Comparison of ENCODE assay signal across 32 cellular contexts in the genomic region with DNA sequence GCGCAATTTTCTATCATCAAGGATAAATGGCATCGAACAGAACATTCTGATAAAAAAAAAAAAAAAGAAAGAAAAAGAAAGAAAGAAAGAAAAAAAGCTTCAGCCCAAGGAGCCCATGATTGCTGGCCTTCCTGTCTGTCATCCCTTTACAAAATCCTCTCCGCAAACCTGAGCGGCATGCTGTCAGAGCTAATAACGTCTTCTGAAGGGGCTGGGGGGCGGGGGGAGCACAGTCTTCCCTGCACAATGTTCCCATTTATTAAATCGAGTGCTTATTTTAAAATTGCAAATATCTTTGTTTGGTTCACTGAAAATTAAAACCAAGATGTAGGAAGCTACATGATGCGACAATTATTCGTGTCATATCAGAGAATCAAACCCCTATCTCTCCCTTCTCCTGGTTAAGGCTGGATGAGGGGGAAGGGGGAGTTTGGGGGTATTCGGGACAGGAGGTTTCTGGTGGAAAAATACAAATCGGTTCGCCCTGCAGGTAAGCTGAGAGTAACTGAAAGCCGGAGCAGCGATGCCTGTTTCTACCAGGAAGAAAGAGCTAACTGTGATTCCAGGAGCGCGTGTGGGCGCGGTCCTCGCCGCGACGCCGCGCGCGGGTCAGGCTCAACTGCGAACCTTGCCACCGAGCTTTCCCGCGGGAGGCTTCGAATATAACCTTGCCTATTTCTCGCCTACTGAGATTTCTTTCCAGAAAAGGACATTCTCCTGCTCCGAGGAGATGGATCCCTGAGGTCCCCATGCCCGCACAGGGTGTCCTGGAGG. TPM values are rescaled to one million over a fixed set of nuclear protein-coding genes. Genes with fewer than 3 reads are reported as not detected.
DNase-seq lines count a peak whose midpoint lies in the region; ATAC-seq and TF ChIP-seq lines count a peak whose summit lies in the region.
"Had no signal": no experiment of that assay in that cellular context is flagged by ENCODE, and none has a peak within 500 bp of the region (broad histone marks: within the 10 kb centered on the region; RNA-seq: fewer than 3 reads in every experiment).

No MANE protein-coding gene starts in this region.

- H3K36me3 ChIP-seq in HUES64 (ENCODE audit: insufficient read depth, low read length) (no peaks in the 10 kb centered on the region), neuronal stem cell (replicated peaks in 1 of 2; ENCODE audit: control insufficient read depth in 2 of 2, insufficient read depth in 2 of 2, low read length in 2 of 2) (no peaks in the 10 kb centered on the region)
- H3K36me3 ChIP-seq: colonic mucosa, heart right ventricle, SJSA1, upper lobe of right lung had no signal

- no peak overlapping the region for H2BK15ac ChIP-seq in neuronal stem cell (ENCODE audit: low read length)

- H3K4me3 ChIP-seq in HUES64 (ENCODE audit: low read length) (peak overlapping the region; percentile 39), neuronal stem cell (ENCODE audit: low read length in 2 of 2) (no peak overlapping the region)
- H3K4me3 ChIP-seq: colonic mucosa, heart right ventricle, mucosa of descending colon, SJSA1, upper lobe of right lung had no signal

- H3K18ac ChIP-seq in neuronal stem cell (ENCODE audit: low read length): no peak overlapping the region

- no peak for ATAC-seq in GM21529 (IDR thresholded peaks at IDR 0.05; ENCODE audit: unreplicated experiment)
- ATAC-seq: heart right ventricle, left cardiac atrium, mucosa of descending colon, natural killer cell, upper lobe of right lung had no signal

- H3K4me2 ChIP-seq in neuronal stem cell (ENCODE audit: insufficient read depth, low read length, poor library complexity, severe bottlenecking): no peak overlapping the region

- TF ChIP-seq CTCF in GM10266 (IDR thresholded peaks at IDR 0.05; ENCODE audit: control insufficient read depth, insufficient read depth, low read depth, missing control alignments) (no peak), glutamatergic neuron (IDR thresholded peaks at IDR 0.05; ENCODE audit: partially characterized antibody, unreplicated experiment) (no peak)

- H3K27me3 ChIP-seq in HUES64 (ENCODE audit: insufficient read depth, low read length) (peaks cover 100% of the 10 kb centered on the region), neuronal stem cell (ENCODE audit: control insufficient read depth in 3 of 3, insufficient read depth in 3 of 3, low read depth in 1 of 3, low read length in 3 of 3) (peaks cover 38 to 98% (median 74%) of the 10 kb centered on the region in 3 experiments)
- H3K27me3 ChIP-seq: SJSA1 had no signal

- H3K14ac ChIP-seq in neuronal stem cell (ENCODE audit: low read length): no peak overlapping the region

- H3K27me3 Mint-ChIP-seq in glutamatergic neuron (ENCODE audit: unreplicated experiment): peaks cover 42% of the 10 kb centered on the region

- H3K9me3 ChIP-seq in HUES64 (ENCODE audit: insufficient read depth, low read depth, low read length) (no peaks in the 10 kb centered on the region), neuronal stem cell (replicated peaks in 1 of 2; ENCODE audit: control insufficient read depth in 2 of 2, insufficient read depth in 1 of 2, low read depth in 1 of 2, low read length in 2 of 2) (peaks cover 9 to 11% of the 10 kb centered on the region in 2 donors)
- H3K9me3 ChIP-seq: colonic mucosa, mucosa of descending colon, SJSA1, upper lobe of right lung had no signal

- no peak overlapping the region for H2AFZ ChIP-seq in neuronal stem cell (ENCODE audit: low read length)

- peaks cover 6% of the 10 kb centered on the region for H3K4me1 Mint-ChIP-seq in glutamatergic neuron (ENCODE audit: low read depth, unreplicated experiment)
- H3K4me1 Mint-ChIP-seq: activated CD4-positive, alpha-beta T cell treated with anti-CD3 and anti-CD28 coated beads, Interleukin-2, amount 10 ng/mL, durations not matched to agents 7 days and 5 days; immature natural killer cell had no signal

- H3K4me1 ChIP-seq in HUES64 (ENCODE audit: insufficient read depth, low read length): peaks cover 52% of the 10 kb centered on the region
- peaks cover 0 to 12% of the 10 kb centered on the region in 2 donors for H3K4me1 ChIP-seq in neuronal stem cell (ENCODE audit: control insufficient read depth in 2 of 2, insufficient read depth in 1 of 2, low read depth in 1 of 2, low read length in 2 of 2)
- H3K4me1 ChIP-seq: colonic mucosa, SJSA1, upper lobe of right lung had no signal

- peak overlapping the region; percentile 9 for H3K4me3 Mint-ChIP-seq in glutamatergic neuron (ENCODE audit: unreplicated experiment)
- H3K4me3 Mint-ChIP-seq: activated B cell treated with CpG ODN at 0.5 μM for 24 hours; activated CD4-positive, alpha-beta T cell treated with anti-CD3 and anti-CD28 coated beads, Interleukin-2, amount 10 ng/mL, durations not matched to agents 7 days and 5 days; activated naive CD8-positive, alpha-beta T cell treated with anti-CD3 and anti-CD28 coated beads for 36 hours; CD4-positive, alpha-beta T cell; natural killer cell had no signal

- no peak overlapping the region for H3K23ac ChIP-seq in neuronal stem cell (ENCODE audit: low read depth, low read length, poor library complexity)

- no peaks in the 10 kb centered on the region for H3K79me1 ChIP-seq in neuronal stem cell (ENCODE audit: low read depth, low read length)

- peak overlapping the region; percentile 59 for H2BK5ac ChIP-seq in neuronal stem cell (ENCODE audit: low read length)

- H2BK12ac ChIP-seq in neuronal stem cell (ENCODE audit: low read length): no peak overlapping the region

- H3K9ac ChIP-seq in HUES64 (ENCODE audit: low read depth, low read length) (no peak overlapping the region), neuronal stem cell (ENCODE audit: low read depth, low read length, poor library complexity) (no peak overlapping the region)

- H4K91ac ChIP-seq in neuronal stem cell (ENCODE audit: low read depth, low read length, poor library complexity): no peak overlapping the region

- WGBS in HUES64: under 1% methylated on average over 29 of the region's 34 CpGs
- no CpG with 5 or more reads among the region's 34 CpGs for WGBS in neuronal stem cell (ENCODE audit: extremely low coverage in 2 of 2, insufficient read length in 2 of 2, insufficient replicate concordance in 1 of 2), 2 donors

- no peak overlapping the region for H4K8ac ChIP-seq in neuronal stem cell (ENCODE audit: low read depth, low read length)

- no peak overlapping the region for H2AK5ac ChIP-seq in neuronal stem cell (ENCODE audit: low read depth, low read length)

- H3K4ac ChIP-seq in neuronal stem cell (ENCODE audit: low read length): no peak overlapping the region

- DNase-seq in GM10266 (ENCODE audit: extremely low spot score) (peak; percentile 14), glutamatergic neuron (no peak), neuronal stem cell (ENCODE audit: low spot score) (peak; percentile 12), NOMO-1 treated with DMSO at 0.1 percent for 48 hours (lab: John Stamatoyannopoulos, UW; ENCODE audit: unreplicated experiment) (no peak), DMS153 (lab: John Stamatoyannopoulos, UW) (no peak)
- DNase-seq: activated B cell treated with CpG ODN at 0.5 μM for 24 hours; activated CD4-positive, alpha-beta T cell treated with anti-CD3 and anti-CD28 coated beads, Interleukin-2, amount 10 ng/mL, durations not matched to agents 7 days and 5 days; activated naive CD8-positive, alpha-beta T cell treated with anti-CD3 and anti-CD28 coated beads for 36 hours; anterior cingulate cortex; CD4-positive, alpha-beta T cell; colonic mucosa; DND-41; effector memory CD4-positive, alpha-beta T cell; heart right ventricle; immature natural killer cell; left cardiac atrium; mucosa of descending colon; MV-4-11; natural killer cell; NCI-H446 treated with DMSO at 0.1 percent for 48 hours; RPMI8226; stimulated activated naive CD4-positive, alpha-beta T cell; upper lobe of right lung had no signal

- H2BK120ac ChIP-seq in neuronal stem cell (ENCODE audit: low read depth, low read length): no peak overlapping the region

- peaks cover 11% of the 10 kb centered on the region for H3K9me3 Mint-ChIP-seq in glutamatergic neuron (ENCODE audit: unreplicated experiment)
- H3K9me3 Mint-ChIP-seq: CD4-positive, alpha-beta T cell had no signal

- no peaks in the 10 kb centered on the region for H3K36me3 Mint-ChIP-seq in glutamatergic neuron (ENCODE audit: unreplicated experiment)

- no peak overlapping the region for H3K27ac Mint-ChIP-seq in glutamatergic neuron (ENCODE audit: unreplicated experiment)
- H3K27ac Mint-ChIP-seq: activated B cell treated with CpG ODN at 0.5 μM for 24 hours; activated CD4-positive, alpha-beta T cell treated with anti-CD3 and anti-CD28 coated beads, Interleukin-2, amount 10 ng/mL, durations not matched to agents 7 days and 5 days; activated naive CD8-positive, alpha-beta T cell treated with anti-CD3 and anti-CD28 coated beads for 36 hours; CD4-positive, alpha-beta T cell; IgD-negative memory B cell; immature natural killer cell; natural killer cell had no signal

- H3K27ac ChIP-seq in HUES64 (ENCODE audit: low read depth, low read length) (no peak overlapping the region), neuronal stem cell (replicated peaks; ENCODE audit: low read length) (no peak overlapping the region)
- H3K27ac ChIP-seq: colonic mucosa, heart right ventricle, SJSA1, upper lobe of right lung had no signal

RNA-seq across cellular contexts. Expression of gene DLX6, which starts 13.3 kb away (rescaled TPM):
- 0.10 TPM for polyA plus RNA-seq in HUES64 (2013, experiment 1 of 2)
- polyA plus RNA-seq in HUES64 (2013, experiment 2 of 2): not detected
- not detected for total RNA-seq in glutamatergic neuron (ENCODE audit: unreplicated experiment)
- polyA plus RNA-seq in neuronal stem cell (2013, experiment 1 of 2): 0.52 TPM
- 0.66 TPM for polyA plus RNA-seq in neuronal stem cell (2013, experiment 2 of 2)
- total RNA-seq: activated B cell treated with CpG ODN at 0.5 μM for 24 hours; activated CD4-positive, alpha-beta T cell treated with anti-CD3 and anti-CD28 coated beads, Interleukin-2, amount 10 ng/mL, durations not matched to agents 7 days and 5 days; activated CD8-positive, alpha-beta memory T cell treated with anti-CD3 and anti-CD28 coated beads for 36 hours; activated naive CD8-positive, alpha-beta T cell treated with anti-CD3 and anti-CD28 coated beads for 36 hours; CD4-positive, alpha-beta T cell; colonic mucosa; fibroblast of villous mesenchyme; heart right ventricle; lung microvascular endothelial cell; natural killer cell; OCI-LY7; skeletal muscle tissue; upper lobe of right lung had no signal
- polyA plus RNA-seq: heart right ventricle, IgD-negative memory B cell, immature natural killer cell had no signal

RNA-seq across cellular contexts. Expression of gene DLX5, which starts 32.6 kb away (rescaled TPM):
- polyA plus RNA-seq in HUES64 (2013, experiment 1 of 2): 1.0 TPM
- 0.57 TPM for polyA plus RNA-seq in HUES64 (2013, experiment 2 of 2)
- total RNA-seq in glutamatergic neuron (ENCODE audit: unreplicated experiment): not detected
- 5.1 TPM for polyA plus RNA-seq in neuronal stem cell (2013, experiment 1 of 2)
- polyA plus RNA-seq in neuronal stem cell (2013, experiment 2 of 2): 4.3 TPM
- total RNA-seq: activated B cell treated with CpG ODN at 0.5 μM for 24 hours; activated CD4-positive, alpha-beta T cell treated with anti-CD3 and anti-CD28 coated beads, Interleukin-2, amount 10 ng/mL, durations not matched to agents 7 days and 5 days; activated CD8-positive, alpha-beta memory T cell treated with anti-CD3 and anti-CD28 coated beads for 36 hours; activated naive CD8-positive, alpha-beta T cell treated with anti-CD3 and anti-CD28 coated beads for 36 hours; CD4-positive, alpha-beta T cell; colonic mucosa; fibroblast of villous mesenchyme; heart right ventricle; lung microvascular endothelial cell; natural killer cell; OCI-LY7; skeletal muscle tissue; upper lobe of right lung had no signal
- polyA plus RNA-seq: IgD-negative memory B cell, immature natural killer cell had no signal

Comparison
In these comparisons a context has a peak if more than half of its experiments do, and no peak if none do; other contexts are left out.
1. DNase-seq: peak in GM10266 (single experiment) and neuronal stem cell (single experiment); none in glutamatergic neuron (single experiment), NOMO-1 treated with DMSO at 0.1 percent for 48 hours (single experiment) and DMS153 (single experiment).